8 cellular contexts compared by ENCODE assay signal in the genomic region with DNA sequence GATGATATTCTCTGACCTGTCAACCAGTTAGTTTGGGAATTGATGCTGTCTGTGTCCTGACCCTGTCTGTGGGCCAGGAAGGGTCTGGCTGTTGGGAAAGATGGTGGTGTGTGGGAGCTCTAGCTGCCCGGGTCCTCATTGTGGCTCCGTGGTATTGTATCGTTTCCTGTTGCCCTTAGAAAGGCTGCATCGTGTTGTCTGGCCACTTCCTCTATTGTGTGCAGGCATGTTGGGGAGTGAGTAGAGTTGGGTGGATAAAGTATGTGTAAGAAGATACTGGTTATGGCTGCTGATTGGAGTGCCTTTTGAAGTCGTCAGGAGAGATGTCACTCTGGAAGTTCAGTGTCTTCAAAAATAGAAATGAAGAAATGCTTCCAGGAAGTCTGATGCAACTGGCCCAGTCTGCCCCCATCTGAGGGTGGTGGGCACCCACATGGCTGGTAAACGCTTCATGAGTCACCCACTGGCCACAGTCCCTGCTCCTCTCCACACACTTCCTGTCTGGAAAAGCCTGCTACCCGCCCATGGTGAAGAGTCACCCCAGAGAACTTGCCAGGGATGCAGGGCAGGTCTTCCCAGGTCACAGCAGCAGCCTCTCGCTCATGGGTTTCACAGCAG. TPM values are rescaled to one million over a fixed set of nuclear protein-coding genes. Genes with fewer than 3 reads are reported as not detected.
DNase-seq lines count a peak whose midpoint lies in the region; ATAC-seq and TF ChIP-seq lines count a peak whose summit lies in the region.

No MANE protein-coding gene starts in this region.

- ATAC-seq in HG03354 (IDR thresholded peaks at IDR 0.05; ENCODE audit: poor library complexity, severe bottlenecking, unreplicated experiment) (peak; percentile 76), right lobe of liver (peak; percentile 49 to 84 (median 56)), GM18517 (IDR thresholded peaks at IDR 0.05; ENCODE audit: unreplicated experiment) (no peak)

- H3K27me3 ChIP-seq in GM06990 (replicated peaks; ENCODE audit: control insufficient read depth, insufficient read depth, low read length) (no peaks in the 10 kb centered on the region), right lobe of liver (no peaks in the 10 kb centered on the region)

- H3K36me3 ChIP-seq in GM06990 (ENCODE audit: control insufficient read depth, insufficient read depth, low read length) = no peaks in the 10 kb centered on the region; the same call in 1 of the 2 replicates
- H3K36me3 ChIP-seq in right lobe of liver = no peaks in the 10 kb centered on the region

- DNase-seq in GM06990 (ENCODE audit: extremely low read depth, insufficient read length) = peak; percentile 40
- DNase-seq in cardiac fibroblast (ENCODE audit: low read depth in 2 of 2) = peak; percentile 96 to 97
- DNase-seq in right lobe of liver = peak in 2 of 3 donors; percentile 54 to 83
- DNase-seq in stimulated activated CD8-positive, alpha-beta memory T cell treated with anti-CD3 and anti-CD28 coated beads, Interleukin-4, amount 100 ng/mL, for 24 hours (ENCODE audit: low read depth) = peak; percentile 27
- DNase-seq in COLO668 (lab: John Stamatoyannopoulos, UW; ENCODE audit: unreplicated experiment) = no peak

- no peaks in the 10 kb centered on the region for H3K27me3 Mint-ChIP-seq in T-helper 1 cell treated with Interleukin-12 subunit alpha and Interleukin-12 subunit beta and Interleukin-4 antibody, amounts not matched to agents 30 μg/mL and 1 μg/mL, for 36 hours (ENCODE audit: low read depth)

- H3K27ac ChIP-seq in right lobe of liver = peak overlapping the region in 1 of 3 donors; percentile 66

- TF ChIP-seq CTCF in GM06990 (IDR thresholded peaks at IDR 0.05; ENCODE audit: insufficient read depth, low read length, poor library complexity, severe bottlenecking) = no peak
- no peak for TF ChIP-seq CTCF in cardiac fibroblast (IDR thresholded peaks at IDR 0.05; ENCODE audit: low read depth, low read length)
- TF ChIP-seq CTCF in right lobe of liver (IDR thresholded peaks at IDR 0.05) = no peak

- intact Hi-C loops in right lobe of liver (cut with DNase I) = no loop called here

- H3K9me3 Mint-ChIP-seq in T-helper 1 cell treated with Interleukin-12 subunit alpha and Interleukin-12 subunit beta and Interleukin-4 antibody, amounts not matched to agents 30 μg/mL and 1 μg/mL, for 36 hours = no peaks in the 10 kb centered on the region

- H3K4me3 ChIP-seq in GM06990 (replicated peaks; ENCODE audit: low read depth, low read length) (no peak overlapping the region), cardiac fibroblast (replicated peaks in 1 of 2; ENCODE audit: low read depth in 2 of 2, low read length in 2 of 2) (no peak overlapping the region), right lobe of liver (no peak overlapping the region)

- TF ChIP-seq POLR2A in right lobe of liver (IDR thresholded peaks at IDR 0.05) = no peak

- no peaks in the 10 kb centered on the region for H3K9me3 ChIP-seq in right lobe of liver

- H3K4me1 ChIP-seq in right lobe of liver = peaks cover 2 to 28% (median 17%) of the 10 kb centered on the region in 4 donors

- H3K27ac Mint-ChIP-seq in T-helper 1 cell treated with Interleukin-12 subunit alpha and Interleukin-12 subunit beta and Interleukin-4 antibody, amounts not matched to agents 30 μg/mL and 1 μg/mL, for 36 hours = peak overlapping the region; percentile 90

- peaks cover 49% of the 10 kb centered on the region for H3K4me1 Mint-ChIP-seq in T-helper 1 cell treated with Interleukin-12 subunit alpha and Interleukin-12 subunit beta and Interleukin-4 antibody, amounts not matched to agents 30 μg/mL and 1 μg/mL, for 36 hours (ENCODE audit: low read depth)

- H3K36me3 Mint-ChIP-seq in T-helper 1 cell treated with Interleukin-12 subunit alpha and Interleukin-12 subunit beta and Interleukin-4 antibody, amounts not matched to agents 30 μg/mL and 1 μg/mL, for 36 hours (ENCODE audit: low read depth) = peaks cover 30% of the 10 kb centered on the region

- 22% methylated on average over 8 of the region's 8 CpGs for WGBS in right lobe of liver (ENCODE audit: insufficient coverage, low coverage, low lambda C conversion rate, missing lambda C conversion rate)

- H3K4me3 Mint-ChIP-seq in T-helper 1 cell treated with Interleukin-12 subunit alpha and Interleukin-12 subunit beta and Interleukin-4 antibody, amounts not matched to agents 30 μg/mL and 1 μg/mL, for 36 hours = peak overlapping the region; percentile 69

RNA-seq across cellular contexts. Expression of a gene that starts 27.9 kb away (rescaled TPM):
- 10 to 100 TPM in 1 of 6 experiments, 1 to 10 TPM in 5; 5.2 to 18.8 (median 5.9) TPM for total RNA-seq in right lobe of liver
